15 cellular contexts compared by ENCODE assay signal in genomic region chr17:46950997-46951621, GRCh38. TPM values are rescaled to one million over a fixed set of nuclear protein-coding genes. Genes with fewer than 3 reads are reported as not detected.
A peak's percentile ranks its signal among the peaks of the same experiment; 100 is the strongest.
DNase-seq lines count a peak whose midpoint lies in the region; ATAC-seq lines count a peak whose summit lies in the region.
"Had no signal": no experiment of that assay in that cellular context is flagged by ENCODE, and none has a peak within 500 bp of the region (broad histone marks: within the 10 kb centered on the region; RNA-seq: fewer than 3 reads in every experiment).

No MANE protein-coding gene starts in this region.

- ATAC-seq in esophagus mucosa (peak; percentile 42), GM21381 (IDR thresholded peaks at IDR 0.05; ENCODE audit: unreplicated experiment) (no peak)
- ATAC-seq: activated T-helper 17 cell treated with anti-CD3 and anti-CD28 coated beads, Interleukin-2, amount 50 U/mL, for 72 hours had no signal

- peak; percentile 16 for DNase-seq in NCI-H1092 treated with DMSO at 0.1 percent for 48 hours (lab: John Stamatoyannopoulos, UW)
- DNase-seq in NCI-H82 (lab: John Stamatoyannopoulos, UW) = peak; percentile 99
- peak; percentile 70 for DNase-seq in posterior vena cava (ENCODE audit: low spot score)
- no peak for DNase-seq in COLO668 (lab: John Stamatoyannopoulos, UW; ENCODE audit: unreplicated experiment)
- no peak for DNase-seq in HuH-7.5 (ENCODE audit: low spot score)
- DNase-seq: GF-D8; NCI-H526 treated with DMSO at 0.1 percent for 48 hours; SIG-M5; stimulated activated CD4-positive, alpha-beta T cell treated with anti-CD3 and anti-CD28 coated beads, Interleukin-4, amount 100 ng/mL, for 4 hours; transverse colon had no signal

- intact Hi-C loops in posterior vena cava (cut with DNase I) = no loop called here

RNA-seq across cellular contexts. Expression of gene RPRML, which starts 27.9 kb away (rescaled TPM):
- total RNA-seq in esophagus mucosa = not detected
- not detected for total RNA-seq in posterior vena cava
- total RNA-seq: activated T-helper 17 cell treated with anti-CD3 and anti-CD28 coated beads, Interleukin-2, amount 50 U/mL, for 72 hours; liver; natural killer cell treated with Interleukin-12 subunit alpha and Interleukin-12 subunit beta and Interleukin-15 and Interleukin-18, amount 100 ng/mL, for 72 hours had no signal

RNA-seq across cellular contexts. Expression of gene GOSR2, which starts 28.1 kb away (rescaled TPM):
- total RNA-seq in esophagus mucosa (21.4 TPM), posterior vena cava (10 to 100 TPM; 52.0 to 56.1 TPM)

Comparison
In these comparisons a context has a peak if more than half of its experiments do, and no peak if none do; other contexts are left out.
1. DNase-seq: peak in NCI-H1092 treated with DMSO at 0.1 percent for 48 hours (single experiment), NCI-H82 (single experiment) and posterior vena cava (single experiment); none in COLO668 (single experiment) and HuH-7.5 (single experiment).